11 cellular contexts compared by ENCODE assay signal in the genomic region with DNA sequence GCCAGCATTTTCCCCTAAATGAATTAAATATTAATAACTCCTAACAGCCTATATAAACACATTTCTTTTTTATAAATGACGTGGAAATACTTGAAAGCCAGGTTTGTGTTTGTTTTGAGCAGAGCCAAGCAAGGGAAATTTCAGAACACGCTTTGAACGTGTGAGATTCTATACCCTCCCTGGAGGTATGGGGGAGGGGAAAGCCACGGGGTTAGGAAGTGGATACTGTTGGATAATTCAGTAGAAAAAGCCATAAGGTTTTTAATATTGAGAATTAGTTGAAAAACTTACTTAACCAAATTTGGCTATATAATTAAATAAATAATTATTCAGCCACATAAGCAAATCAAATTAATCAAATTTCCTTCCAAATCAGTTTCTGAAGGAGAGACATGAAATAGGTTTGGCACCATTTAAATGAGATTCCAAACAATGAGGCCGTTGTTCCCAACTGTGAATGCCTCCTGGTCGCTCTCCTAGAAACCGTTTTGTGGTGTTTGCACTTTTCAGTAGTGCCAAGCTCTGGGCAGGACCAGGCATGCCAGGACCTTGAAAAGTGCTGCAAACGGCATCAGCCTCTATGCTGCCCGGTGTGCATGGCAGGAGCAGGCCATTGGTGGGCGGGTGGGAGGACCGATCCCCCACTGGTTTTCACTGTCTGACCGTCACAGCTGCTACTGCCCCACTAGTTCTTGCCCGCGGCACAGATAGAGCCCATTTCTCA.
DNase-seq lines count a peak whose midpoint lies in the region; ATAC-seq and TF ChIP-seq lines count a peak whose summit lies in the region.
"Had no signal": no experiment of that assay in that cellular context is flagged by ENCODE, and none has a peak within 500 bp of the region (broad histone marks: within the 10 kb centered on the region; RNA-seq: fewer than 3 reads in every experiment).

No MANE protein-coding gene starts in this region.

- in situ Hi-C loops in T47D (cut with HindIII; ENCODE audit: low pct_unique_long_range_greater_than_20kb, low sequenced_read_pairs): no loop called here

- no peak overlapping the region for H3K4me3 ChIP-seq in BE2C (ENCODE audit: low read depth, low read length)

- no peaks in the 10 kb centered on the region for H3K9me3 ChIP-seq in BE2C

- H3K36me3 ChIP-seq in BE2C: no peaks in the 10 kb centered on the region

- DNase-seq in Daoy (ENCODE audit: low read depth) (peak; percentile 19), NCI-H2171 (lab: John Stamatoyannopoulos, UW) (peak; percentile 24), T47D (ENCODE audit: low read depth in 1 of 2, low spot score in 1 of 2) (peak; percentile 25 to 94), midbrain (lab: John Stamatoyannopoulos, UW) (peak; percentile 61), AG20443 (ENCODE audit: low spot score) (no peak), BE2C (no peak), dermis blood vessel endothelial cell (no peak)
- DNase-seq: activated CD8-positive, alpha-beta memory T cell treated with anti-CD3 and anti-CD28 coated beads, Interleukin-2, amount 50 U/mL, for 48 hours; CD4-positive, alpha-beta memory T cell; SW 1271 had no signal

- no peak for TF ChIP-seq CTCF in BE2C (IDR thresholded peaks at IDR 0.05; ENCODE audit: low read depth, low read length)

- H3K4me1 ChIP-seq in BE2C: no peaks in the 10 kb centered on the region

- ATAC-seq in HG02938 (IDR thresholded peaks at IDR 0.05; ENCODE audit: unreplicated experiment): no peak

- no peaks in the 10 kb centered on the region for H3K27me3 ChIP-seq in BE2C

Comparison
In these comparisons a context has a peak if more than half of its experiments do, and no peak if none do; other contexts are left out.
1. DNase-seq: peak in Daoy (single experiment), NCI-H2171 (single experiment), T47D (2 of 2) and midbrain (single experiment); none in AG20443 (single experiment), BE2C (single experiment) and dermis blood vessel endothelial cell (single experiment).